ENCODE assay signal across 8 cellular contexts in the genomic region with DNA sequence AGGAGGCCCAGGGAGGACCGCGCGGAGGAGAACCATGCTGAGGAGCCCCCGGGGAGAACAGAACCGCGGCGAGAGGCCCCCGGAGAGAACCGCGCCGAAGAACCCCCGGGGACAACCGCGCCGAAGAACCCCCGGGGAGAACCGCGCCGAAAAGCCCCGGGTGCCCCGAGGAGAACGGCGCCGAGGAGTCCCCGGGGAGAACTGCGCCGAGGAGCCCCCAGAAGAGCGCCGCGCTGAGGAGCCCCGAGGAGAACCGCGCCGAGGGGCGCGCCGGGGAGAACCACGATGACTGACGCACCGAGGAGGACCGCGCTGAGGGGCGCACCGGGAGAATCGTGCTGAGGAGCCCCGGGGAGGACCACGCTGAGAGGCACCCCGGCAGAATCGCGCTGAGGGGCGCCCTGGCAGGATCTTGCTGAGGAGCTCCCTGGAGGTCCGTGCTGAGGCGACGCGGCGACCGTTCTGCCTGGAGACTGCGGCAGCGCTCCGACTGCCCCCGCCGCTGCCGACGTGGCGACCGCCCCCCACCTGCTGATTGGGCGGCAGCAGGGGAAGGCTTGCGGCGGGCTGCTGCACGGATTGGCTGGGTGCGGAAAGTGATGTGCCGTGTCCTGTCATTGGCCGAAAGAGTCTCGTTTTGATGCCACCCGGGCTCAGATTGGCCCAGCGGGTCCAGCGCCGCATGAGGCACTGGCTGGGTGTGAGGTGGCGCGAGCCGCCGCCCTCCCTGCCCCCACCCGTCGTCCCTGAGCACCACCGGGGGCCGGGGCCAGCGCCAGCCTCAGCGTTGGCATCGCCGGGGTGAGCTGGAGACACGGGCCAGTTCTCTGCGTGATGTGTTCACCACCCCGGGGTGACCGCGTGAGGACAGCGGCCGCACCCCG. TPM values are rescaled to one million over a fixed set of nuclear protein-coding genes. Genes with fewer than 3 reads are reported as not detected.
DNase-seq lines count a peak whose midpoint lies in the region; ATAC-seq and TF ChIP-seq lines count a peak whose summit lies in the region.

A gene (minus strand): TSS at position 464 of the 884 bp plus-strand sequence.

- peaks cover 5 to 9% (median 7%) of the 10 kb centered on the region in 3 donors for H3K27me3 Mint-ChIP-seq in CD14-positive monocyte (ENCODE audit: low read depth in 3 of 3)
- no peaks in the 10 kb centered on the region for H3K27me3 Mint-ChIP-seq in activated CD8-positive, alpha-beta T cell treated with anti-CD3 and anti-CD28 coated beads, Interleukin-2, amount 10 ng/mL, durations not matched to agents 7 days and 5 days (ENCODE audit: low read depth)

- peaks cover 32% of the 10 kb centered on the region for H3K4me1 Mint-ChIP-seq in CD14-positive monocyte
- peaks cover 13% of the 10 kb centered on the region for H3K4me1 Mint-ChIP-seq in activated CD8-positive, alpha-beta T cell treated with anti-CD3 and anti-CD28 coated beads, Interleukin-2, amount 10 ng/mL, durations not matched to agents 7 days and 5 days (ENCODE audit: low read depth)

- CTCF ChIA-PET in activated CD8-positive, alpha-beta T cell treated with anti-CD3 and anti-CD28 coated beads, Interleukin-2, amount 10 ng/mL, durations not matched to agents 7 days and 5 days (lab: Charles Lee): no interaction called here

- peak; percentile 87 for DNase-seq in CD14-positive monocyte (ENCODE audit: low spot score)
- DNase-seq in NCI-H774 (lab: John Stamatoyannopoulos, UW): peak; percentile 77
- DNase-seq in activated CD8-positive, alpha-beta T cell treated with anti-CD3 and anti-CD28 coated beads, Interleukin-2, amount 10 ng/mL, durations not matched to agents 7 days and 5 days: peak; percentile 91
- DNase-seq in effector CD4-positive, alpha-beta T cell: peak; percentile 79
- DNase-seq in medulla oblongata (ENCODE audit: extremely low spot score): peak; percentile 92
- DNase-seq in stimulated activated CD4-positive, alpha-beta T cell treated with anti-CD3 and anti-CD28 coated beads, TNF-alpha, amount 100 ng/mL, for 4 hours (ENCODE audit: low read depth in 3 of 3): peak; percentile 55 to 77 (median 68)

- intact Hi-C loops in CD14-positive monocyte (cut with micrococcal nuclease): loop anchor here in 1 of 2 donors (10.0 kb wide), 1 partner anchor 185 kb away; a partner anchor contains a TSS

- ATAC-seq in GM19372 (IDR thresholded peaks at IDR 0.05; ENCODE audit: low read depth, unreplicated experiment) (peak; percentile 92), HG03521 (IDR thresholded peaks at IDR 0.05; ENCODE audit: unreplicated experiment) (peak; percentile 85)
- ATAC-seq in activated CD8-positive, alpha-beta T cell treated with anti-CD3 and anti-CD28 coated beads, Interleukin-2, amount 10 ng/mL, durations not matched to agents 7 days and 5 days: peak; percentile 97

- POLR2A ChIA-PET in activated CD8-positive, alpha-beta T cell treated with anti-CD3 and anti-CD28 coated beads, Interleukin-2, amount 10 ng/mL, durations not matched to agents 7 days and 5 days (lab: Charles Lee): interaction anchor here (0.6 to 1.0 kb wide), 4 partner anchors 13 to 1112 kb away, joined by 3 read pairs; no protein-coding TSS in a partner anchor

- peak within 1 kb of the TSS; percentile 85 to 88 for H3K4me3 Mint-ChIP-seq in CD14-positive monocyte
- peak within 1 kb of the TSS; percentile 78 for H3K4me3 Mint-ChIP-seq in activated CD8-positive, alpha-beta T cell treated with anti-CD3 and anti-CD28 coated beads, Interleukin-2, amount 10 ng/mL, durations not matched to agents 7 days and 5 days

- peak within 1 kb of the TSS in 5 of 7 donors; percentile 38 to 80 (median 70) for H3K27ac Mint-ChIP-seq in CD14-positive monocyte
- peak within 1 kb of the TSS; percentile 71 for H3K27ac Mint-ChIP-seq in activated CD8-positive, alpha-beta T cell treated with anti-CD3 and anti-CD28 coated beads, Interleukin-2, amount 10 ng/mL, durations not matched to agents 7 days and 5 days

- no peak for TF ChIP-seq CTCF in CD14-positive monocyte (IDR thresholded peaks at IDR 0.05)

- peaks cover 32 to 36% of the 10 kb centered on the region in 2 donors for H3K36me3 Mint-ChIP-seq in CD14-positive monocyte
- peaks cover 2% of the 10 kb centered on the region for H3K36me3 Mint-ChIP-seq in activated CD8-positive, alpha-beta T cell treated with anti-CD3 and anti-CD28 coated beads, Interleukin-2, amount 10 ng/mL, durations not matched to agents 7 days and 5 days (ENCODE audit: low read depth)

- peaks cover 9 to 12% (median 11%) of the 10 kb centered on the region in 7 donors for H3K9me3 Mint-ChIP-seq in CD14-positive monocyte
- H3K9me3 Mint-ChIP-seq in activated CD8-positive, alpha-beta T cell treated with anti-CD3 and anti-CD28 coated beads, Interleukin-2, amount 10 ng/mL, durations not matched to agents 7 days and 5 days (ENCODE audit: insufficient read depth): no peaks in the 10 kb centered on the region

RNA-seq across cellular contexts. Expression of the gene that starts here (rescaled TPM):
- polyA plus RNA-seq in CD14-positive monocyte: under 1 TPM; 0.01 to 0.03 TPM
- total RNA-seq in activated CD8-positive, alpha-beta T cell treated with anti-CD3 and anti-CD28 coated beads, Interleukin-2, amount 10 ng/mL, durations not matched to agents 7 days and 5 days: under 1 TPM; 0.24 to 0.26 TPM

Comparison
In these comparisons a context has a peak if more than half of its experiments do, and no peak if none do; other contexts are left out.
1. Peak in every context shown above with its lines: DNase-seq and ATAC-seq.
2. Peak in DNase-seq in CD14-positive monocyte; RNA of the gene not detected or under 1 TPM.
3. Peak in DNase-seq and ATAC-seq in activated CD8-positive, alpha-beta T cell treated with anti-CD3 and anti-CD28 coated beads, Interleukin-2, amount 10 ng/mL, durations not matched to agents 7 days and 5 days; RNA of the gene not detected or under 1 TPM.